In genomic region chr10:68348265-68348741, GRCh38 we compare ENCODE assay signal across 8 cellular contexts. TPM values are rescaled to one million over a fixed set of nuclear protein-coding genes. Genes with fewer than 3 reads are reported as not detected.
DNase-seq lines count a peak whose midpoint lies in the region; ATAC-seq and TF ChIP-seq lines count a peak whose summit lies in the region.

No MANE protein-coding gene starts in this region.

- TF ChIP-seq CTCF in 22Rv1 (IDR thresholded peaks at IDR 0.05): peak; percentile 82
- TF ChIP-seq CTCF in GM06990 (IDR thresholded peaks at IDR 0.05; ENCODE audit: insufficient read depth, low read length, poor library complexity, severe bottlenecking): peak; percentile 75
- peak; percentile 61 for TF ChIP-seq CTCF in IMR-90 (conservative IDR thresholded peaks at IDR 0.05; ENCODE audit: low read depth, low read length)
- peak; percentile 59 to 74 for TF ChIP-seq CTCF in brain (conservative IDR thresholded peaks at IDR 0.05)
- peak; percentile 68 to 70 for TF ChIP-seq CTCF in left lung (IDR thresholded peaks at IDR 0.05)

- no peak overlapping the region for H2AK9ac ChIP-seq in IMR-90 (replicated peaks; ENCODE audit: low read depth, low read length, poor library complexity)

- dilution Hi-C loops in IMR-90 (cut with HindIII; ENCODE audit: low sequenced_read_pairs, unreplicated experiment): no loop called here

- no peaks in the 10 kb centered on the region for H3K9me3 Mint-ChIP-seq in T-helper 2 cell treated with Interferon-gamma antibody and Interleukin-4, amounts not matched to agents 5 μg/mL and 100 μg/mL, for 36 hours
- no peaks in the 10 kb centered on the region for H3K9me3 Mint-ChIP-seq in brain

- H3K27ac Mint-ChIP-seq in T-helper 2 cell treated with Interferon-gamma antibody and Interleukin-4, amounts not matched to agents 5 μg/mL and 100 μg/mL, for 36 hours: peak overlapping the region; percentile 52
- H3K27ac Mint-ChIP-seq in brain: peak overlapping the region; percentile 26 to 90 (median 63)

- H3K4me1 ChIP-seq in IMR-90 (ENCODE audit: control insufficient read depth, insufficient read depth, low read length) (no peaks in the 10 kb centered on the region), left lung (no peaks in the 10 kb centered on the region)

- DNase-seq in GM06990 (ENCODE audit: extremely low read depth, insufficient read length): no peak
- peak; percentile 65 for DNase-seq in IMR-90
- DNase-seq in T-helper 2 cell treated with Interferon-gamma antibody and Interleukin-4, amounts not matched to agents 5 μg/mL and 100 μg/mL, for 36 hours (ENCODE audit: low spot score): peak; percentile 27
- no peak for DNase-seq in left lung
- peak in 4 of 6 experiments; percentile 9 to 54 (median 34) for DNase-seq in stimulated activated naive CD4-positive, alpha-beta T cell (lab: John Stamatoyannopoulos, UW)
- no peak for DNase-seq in NCI-H128 (lab: John Stamatoyannopoulos, UW; ENCODE audit: unreplicated experiment)

- H3K14ac ChIP-seq in IMR-90 (replicated peaks; ENCODE audit: low read depth, low read length): no peak overlapping the region

- H2BK20ac ChIP-seq in IMR-90 (ENCODE audit: low read depth, low read length): no peak overlapping the region

- H2BK120ac ChIP-seq in IMR-90 (ENCODE audit: low read depth, low read length): no peak overlapping the region

- no peak overlapping the region for H2BK15ac ChIP-seq in IMR-90 (ENCODE audit: low read depth, low read length)

- intact Hi-C loops in IMR-90 (cut with micrococcal nuclease): loop anchor here (10.0 kb wide), 1 partner anchor 396 kb away; no protein-coding TSS in a partner anchor
- intact Hi-C loops in left lung (cut with DNase I): no loop called here

- H3K9ac ChIP-seq in IMR-90 (ENCODE audit: low read depth, low read length): no peak overlapping the region

- H2BK5ac ChIP-seq in IMR-90 (ENCODE audit: low read depth, low read length, poor library complexity, severe bottlenecking): no peak overlapping the region

- TF ChIP-seq POLR2A in IMR-90 (IDR thresholded peaks at IDR 0.05; ENCODE audit: low read depth, low read length): no peak

- no TSS peak for BruUV-seq in IMR-90 (replicated peaks; lab: Mats Ljungman, UMichigan)

- H4K8ac ChIP-seq in IMR-90 (ENCODE audit: low read depth in 2 of 2, low read length in 2 of 2): no peak overlapping the region

- no peak overlapping the region for H3K23ac ChIP-seq in IMR-90 (ENCODE audit: low read depth, low read length)

- no peaks in the 10 kb centered on the region for H3K27me3 Mint-ChIP-seq in T-helper 2 cell treated with Interferon-gamma antibody and Interleukin-4, amounts not matched to agents 5 μg/mL and 100 μg/mL, for 36 hours (ENCODE audit: low read depth)
- H3K27me3 Mint-ChIP-seq in brain: no peaks in the 10 kb centered on the region

- H3K79me1 ChIP-seq in IMR-90 (ENCODE audit: low read depth in 1 of 2, low read length in 2 of 2): peaks cover 0 to 6% of the 10 kb centered on the region in 2 experiments; a peak in 1 of 4 replicates

- H3K9me1 ChIP-seq in IMR-90 (ENCODE audit: insufficient read depth, low read length): no peaks in the 10 kb centered on the region

- H4K91ac ChIP-seq in IMR-90 (ENCODE audit: insufficient read depth, low read depth, low read length): no peak overlapping the region

- H3K36me3 Mint-ChIP-seq in T-helper 2 cell treated with Interferon-gamma antibody and Interleukin-4, amounts not matched to agents 5 μg/mL and 100 μg/mL, for 36 hours (ENCODE audit: low read depth): peaks cover 47% of the 10 kb centered on the region
- peaks cover 69% of the 10 kb centered on the region for H3K36me3 Mint-ChIP-seq in brain

- peaks cover 5% of the 10 kb centered on the region for H3K36me3 ChIP-seq in GM06990 (ENCODE audit: control insufficient read depth, insufficient read depth, low read length)
- peaks cover 27% of the 10 kb centered on the region for H3K36me3 ChIP-seq in IMR-90 (ENCODE audit: control insufficient read depth, insufficient read depth, low read length)
- H3K36me3 ChIP-seq in left lung: peaks cover 0 to 71% of the 10 kb centered on the region in 2 donors

- in situ Hi-C loops in IMR-90 (cut with MboI; ENCODE audit: low sequenced_read_pairs): no loop called here

- whole genome bisulfite sequencing in IMR-90 (ENCODE audit: extremely low coverage in 2 of 2, insufficient read length in 1 of 2), 2 experiments: 17% methylated on average over 1 of the region's 2 CpGs; no CpG with 5 or more reads in 1 of the 2 experiments

- peaks cover 8% of the 10 kb centered on the region for H3K4me1 Mint-ChIP-seq in T-helper 2 cell treated with Interferon-gamma antibody and Interleukin-4, amounts not matched to agents 5 μg/mL and 100 μg/mL, for 36 hours (ENCODE audit: low read depth)
- H3K4me1 Mint-ChIP-seq in brain: peaks cover 3% of the 10 kb centered on the region

- TF ChIP-seq RAD21 in IMR-90 (IDR thresholded peaks at IDR 0.05; ENCODE audit: low read length): peak; percentile 57

- CTCF ChIA-PET in IMR-90 (lab: Yijun Ruan, JAX): interaction anchor here (0.6 to 1.2 kb wide), 7 partner anchors 9 to 490 kb away, joined by 3 to 9 read pairs (median 3); no protein-coding TSS in a partner anchor

- H3K4me3 ChIP-seq in GM06990 (replicated peaks; ENCODE audit: low read depth, low read length) (no peak overlapping the region), IMR-90 (ENCODE audit: insufficient read depth, low read depth, low read length) (no peak overlapping the region), left lung (no peak overlapping the region)

- 0 out of 2 replicates have a peak, but pooled peaks cover 2% of the 10 kb centered on the region for H4K20me1 ChIP-seq in IMR-90 (ENCODE audit: insufficient read depth, low read length)

- H3K27ac ChIP-seq in 22Rv1 (peak overlapping the region; percentile 41; the same call in 1 of the 2 replicates), IMR-90 (ENCODE audit: insufficient read depth, low read length) (no peak overlapping the region), left lung (no peak overlapping the region)

- H3K4me3 Mint-ChIP-seq in T-helper 2 cell treated with Interferon-gamma antibody and Interleukin-4, amounts not matched to agents 5 μg/mL and 100 μg/mL, for 36 hours: no peak overlapping the region
- H3K4me3 Mint-ChIP-seq in brain: no peak overlapping the region

- H3K27me3 ChIP-seq in GM06990 (replicated peaks; ENCODE audit: control insufficient read depth, insufficient read depth, low read length) (no peaks in the 10 kb centered on the region), IMR-90 (ENCODE audit: control insufficient read depth, insufficient read depth, low read length) (no peaks in the 10 kb centered on the region), left lung (no peaks in the 10 kb centered on the region)

- no peak overlapping the region for H3K4ac ChIP-seq in IMR-90 (ENCODE audit: low read depth, low read length)

- no peak overlapping the region for H2AFZ ChIP-seq in IMR-90 (replicated peaks; ENCODE audit: low read length, poor library complexity)

- H4K5ac ChIP-seq in IMR-90 (ENCODE audit: low read depth, low read length): no peak overlapping the region

- ATAC-seq in IMR-90 (ENCODE audit: low read depth): peak; percentile 78
- peak; percentile 75 for ATAC-seq in left lung

- no peaks in the 10 kb centered on the region for H3K9me3 ChIP-seq in IMR-90 (ENCODE audit: control insufficient read depth, insufficient read depth, low read length)
- no peaks in the 10 kb centered on the region for H3K9me3 ChIP-seq in left lung

- no peak overlapping the region for H2AK5ac ChIP-seq in IMR-90 (ENCODE audit: low read depth, low read length)

- no peak overlapping the region for H3K4me2 ChIP-seq in IMR-90 (ENCODE audit: low read depth, low read length)

- POLR2A ChIA-PET in IMR-90 (lab: Charles Lee; ENCODE audit: unreplicated experiment): no interaction called here

- H3K18ac ChIP-seq in IMR-90 (ENCODE audit: low read depth, low read length): no peak overlapping the region

- no peak overlapping the region for H3K56ac ChIP-seq in IMR-90 (ENCODE audit: extremely low read depth, insufficient read depth, low read length)

TF ChIP-seq in IMR-90, 13 proteins besides CTCF, POLR2A, EP300 and RAD21:
- TF ChIP-seq SMC3 (IDR thresholded peaks at IDR 0.05; ENCODE audit: low read depth, low read length): peak; percentile 49
- no peak for TF ChIP-seq FOS (IDR thresholded peaks at IDR 0.05; ENCODE audit: low read depth, low read length)
- no peak for TF ChIP-seq RCOR1 (IDR thresholded peaks at IDR 0.05; ENCODE audit: insufficient replicate concordance, low read length)
- TF ChIP-seq CEBPB (IDR thresholded peaks at IDR 0.05; ENCODE audit: low read depth, low read length): no peak
- TF ChIP-seq MAZ (IDR thresholded peaks at IDR 0.05; ENCODE audit: borderline replicate concordance, low read depth, low read length): no peak

RNA-seq across cellular contexts. Expression of gene PBLD, which starts 15.6 kb away (rescaled TPM):
- 5.0 and 5.7 TPM in 2 replicates for total RNA-seq in IMR-90 (2012; rRNA removed)
- polyA plus RNA-seq in IMR-90 (2012; rRNA removed): 2.3 and 3.3 TPM in 2 replicates
- 0.84 and 0.99 TPM in 2 replicates for polyA plus RNA-seq in IMR-90 (2012; cell fraction: cytosol; rRNA removed)
- polyA plus RNA-seq in IMR-90 (2012; cell fraction: nucleus; rRNA removed; ENCODE audit: low replicate concordance): 0.76 and 3.7 TPM in 2 replicates
- 3.0 TPM for polyA plus RNA-seq in brain (ENCODE audit: insufficient read depth, low read depth, low replicate concordance)
- total RNA-seq in left lung: 1 to 10 TPM; 2.1 to 4.1 TPM

RNA-seq across cellular contexts. Expression of gene HNRNPH3, which starts 16.4 kb away (rescaled TPM):
- total RNA-seq in IMR-90 (2012; rRNA removed) (10.6 and 23.6 TPM in 2 replicates), left lung (100 to 1,000 TPM in 1 of 2 donors, 10 to 100 TPM in 1; 91.4 to 101 TPM)
- polyA plus RNA-seq in IMR-90 (2012; rRNA removed) (119 and 142 TPM in 2 replicates), brain (ENCODE audit: insufficient read depth, low read depth, low replicate concordance) (233 TPM)
- polyA plus RNA-seq in IMR-90 (2012; cell fraction: cytosol; rRNA removed): 10.1 and 15.3 TPM in 2 replicates
- 6.1 and 43.1 TPM in 2 replicates for polyA plus RNA-seq in IMR-90 (2012; cell fraction: nucleus; rRNA removed; ENCODE audit: low replicate concordance)

RNA-seq across cellular contexts. Expression of gene RUFY2, which starts 58.8 kb away (rescaled TPM):
- total RNA-seq in IMR-90 (2012; rRNA removed): 6.8 and 16.4 TPM in 2 replicates
- 5.0 and 6.7 TPM in 2 replicates for polyA plus RNA-seq in IMR-90 (2012; rRNA removed)
- 1.5 and 1.6 TPM in 2 replicates for polyA plus RNA-seq in IMR-90 (2012; cell fraction: cytosol; rRNA removed)
- polyA plus RNA-seq in IMR-90 (2012; cell fraction: nucleus; rRNA removed; ENCODE audit: low replicate concordance): 2.7 and 13.1 TPM in 2 replicates
- polyA plus RNA-seq in brain (ENCODE audit: insufficient read depth, low read depth, low replicate concordance): 7.4 TPM
- 10 to 100 TPM; 17.1 to 19.8 TPM for total RNA-seq in left lung

Comparison
In these comparisons a context has a peak if more than half of its experiments do, and no peak if none do; other contexts are left out.
1. DNase-seq: peak in IMR-90 (single experiment), T-helper 2 cell treated with Interferon-gamma antibody and Interleukin-4, amounts not matched to agents 5 μg/mL and 100 μg/mL, for 36 hours (single experiment) and stimulated activated naive CD4-positive, alpha-beta T cell (4 of 6); none in GM06990 (single experiment), left lung (0 of 2) and NCI-H128 (single experiment).
2. Peak in every context shown above with its lines, with median percentiles within 50 percentile points of each other: CTCF ChIP-seq.